ENCODE assay signal across 20 cellular contexts in genomic region chr9:97075289-97075870, GRCh38. TPM values are rescaled to one million over a fixed set of nuclear protein-coding genes. Genes with fewer than 3 reads are reported as not detected.
"Had no signal": no experiment of that assay in that cellular context is flagged by ENCODE, and none has a peak within 500 bp of the region (broad histone marks: within the 10 kb centered on the region; RNA-seq: fewer than 3 reads in every experiment).

No MANE protein-coding gene starts in this region.

- H3K27ac ChIP-seq: gastroesophageal sphincter, left ventricle myocardium inferior, neutrophil, right atrium auricular region had no signal

- ATAC-seq: esophagus mucosa, gastroesophageal sphincter had no signal

- FAIRE-seq: colon, small intestine had no signal

- H3K4me1 ChIP-seq: left ventricle myocardium inferior, right atrium auricular region had no signal

- H3K27ac Mint-ChIP-seq: naive B cell, nephron progenitor cell had no signal

- H3K36me3 Mint-ChIP-seq: naive B cell had no signal

- H3K4me3 Mint-ChIP-seq: nephron progenitor cell had no signal

- DNase-seq: cerebellar nuclear complex; dermis blood vessel endothelial cell; foreskin fibroblast; glutamatergic neuron; islet precursor cell; left ventricle myocardium inferior; mesenchymal stem cell; naive B cell; nephron progenitor cell; posterior cingulate gyrus; small intestine; stimulated activated CD4-positive, alpha-beta T cell treated with anti-CD3 and anti-CD28 coated beads, Interleukin-2, amount 100 ng/mL, for 48 hours; stimulated activated naive CD4-positive, alpha-beta T cell treated with Interleukin-2 at 50 U/mL for 16 hours; trophoblast cell had no signal

- H3K4me3 ChIP-seq: gastroesophageal sphincter, left ventricle myocardium inferior, lung, right atrium auricular region had no signal

- H3K36me3 ChIP-seq: gastroesophageal sphincter, left ventricle myocardium inferior, neutrophil, right atrium auricular region had no signal

- H3K27me3 ChIP-seq: right atrium auricular region had no signal

- H3K9me3 ChIP-seq: gastroesophageal sphincter, left ventricle myocardium inferior, neutrophil, right atrium auricular region had no signal

RNA-seq across cellular contexts. Expression of gene CTSV, which starts 36.4 kb away (rescaled TPM):
- total RNA-seq: right atrium auricular region had no signal
